Comparison of ENCODE assay signal across 9 cellular contexts in the genomic region with DNA sequence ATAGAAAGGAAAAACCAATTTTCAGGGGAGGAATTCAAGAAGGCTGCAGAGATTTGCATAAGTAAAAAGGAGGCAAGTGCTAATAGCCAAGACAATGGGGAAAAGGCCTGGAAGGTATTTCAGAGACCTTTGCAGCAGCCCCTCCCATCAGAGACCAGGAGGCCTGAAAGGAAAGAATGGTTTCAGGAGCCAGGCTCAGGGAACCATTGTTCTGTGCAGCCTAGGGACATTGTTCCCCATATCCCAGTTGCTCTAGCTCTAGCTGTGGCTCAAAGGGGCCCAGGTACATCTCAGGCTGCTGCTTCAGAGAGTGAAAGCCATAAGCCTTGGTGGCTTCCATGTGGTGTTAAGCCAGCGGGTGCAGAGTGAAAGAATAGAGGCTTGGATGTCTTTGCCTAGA. TPM values are rescaled to one million over a fixed set of nuclear protein-coding genes. Genes with fewer than 3 reads are reported as not detected.
"Had no signal": no experiment of that assay in that cellular context is flagged by ENCODE, and none has a peak within 500 bp of the region (broad histone marks: within the 10 kb centered on the region; RNA-seq: fewer than 3 reads in every experiment).

No MANE protein-coding gene starts in this region.

- H3K27ac ChIP-seq: GM23248 had no signal

- H2AFZ ChIP-seq: GM23248 had no signal

- FAIRE-seq: HTR-8/SVneo, K562 had no signal

- DNase-seq: GOT3, H7, HCEC 1CT, IMR-90, KG1 had no signal

- H3K4me3 ChIP-seq: GM23248, K562 had no signal

- H3K9ac ChIP-seq: GM23248 had no signal

RNA-seq across cellular contexts. Expression of a gene that starts 24.0 kb away (rescaled TPM):
- total RNA-seq: HT-29, K562 had no signal
- polyA plus RNA-seq: K562 had no signal

RNA-seq across cellular contexts. Expression of a gene that starts 24.6 kb away (rescaled TPM):
- total RNA-seq: HT-29 had no signal
- polyA plus RNA-seq: IMR-90 had no signal
